Comparison of ENCODE assay signal across 16 cellular contexts in genomic region chr10:65123120-65123519, GRCh38.
A peak's percentile ranks its signal among the peaks of the same experiment; 100 is the strongest.
DNase-seq lines count a peak whose midpoint lies in the region; ATAC-seq and TF ChIP-seq lines count a peak whose summit lies in the region.
"Had no signal": no experiment of that assay in that cellular context is flagged by ENCODE, and none has a peak within 500 bp of the region (broad histone marks: within the 10 kb centered on the region; RNA-seq: fewer than 3 reads in every experiment).

No MANE protein-coding gene starts in this region.

- peak; percentile 85 for DNase-seq in DMS53 treated with DMSO at 0.1 percent for 48 hours (lab: John Stamatoyannopoulos, UW; ENCODE audit: unreplicated experiment)
- DNase-seq in HT-29 (ENCODE audit: low spot score), result peak; percentile 76
- peak in 1 of 2 experiments; percentile 71 for DNase-seq in PC-9
- peak; percentile 35 for DNase-seq in renal cortical epithelial cell (ENCODE audit: low read depth)
- DNase-seq in heart left ventricle, result no peak
- no peak for DNase-seq in KG1 (lab: John Stamatoyannopoulos, UW)
- DNase-seq in activated naive CD4-positive, alpha-beta T cell treated with anti-CD3 and anti-CD28 coated beads for 36 hours, result no peak
- DNase-seq: ACHN; CD4-positive, CD25-positive, alpha-beta regulatory T cell; DMS79; GM23248; H9 had no signal

- H3K4me3 ChIP-seq in PC-9, result no peak overlapping the region
- H3K4me3 ChIP-seq in heart left ventricle, result no peak overlapping the region
- H3K4me3 ChIP-seq: BLaER1 treated with 17β-estradiol and CSF1 and Interleukin-3, amounts not matched to agents 10 nM and 100 nM; GM12878; GM23248 had no signal

- H3K4me2 ChIP-seq in PC-9, result peak overlapping the region; percentile 30
- H3K4me2 ChIP-seq: BLaER1 treated with 17β-estradiol and CSF1 and Interleukin-3, amounts not matched to agents 10 nM and 100 nM had no signal

- no peak for TF ChIP-seq POLR2A in heart left ventricle (IDR thresholded peaks at IDR 0.05)

- H3K36me3 ChIP-seq in PC-9 (ENCODE audit: low read depth) (no peaks in the 10 kb centered on the region), heart left ventricle (no peaks in the 10 kb centered on the region)
- H3K36me3 ChIP-seq: BLaER1 treated with 17β-estradiol and CSF1 and Interleukin-3, amounts not matched to agents 10 nM and 100 nM had no signal

- H3F3A ChIP-seq in PC-9 (ENCODE audit: insufficient read depth, low read depth), result peaks cover 11% of the 10 kb centered on the region; the same call in 1 of the 2 replicates

- no TSS peak for BruUV-seq in PC-9 (replicated peaks; lab: Mats Ljungman, UMichigan)

- no peaks in the 10 kb centered on the region for H3K36me3 Mint-ChIP-seq in activated naive CD4-positive, alpha-beta T cell treated with anti-CD3 and anti-CD28 coated beads for 36 hours (ENCODE audit: low read depth)
- H3K36me3 Mint-ChIP-seq: CD4-positive, CD25-positive, alpha-beta regulatory T cell had no signal

- peaks cover 5% of the 10 kb centered on the region for H3K9me3 Mint-ChIP-seq in activated naive CD4-positive, alpha-beta T cell treated with anti-CD3 and anti-CD28 coated beads for 36 hours
- H3K9me3 Mint-ChIP-seq: H9 had no signal

- H2AFZ ChIP-seq in PC-9, result no peak overlapping the region
- H2AFZ ChIP-seq: GM23248 had no signal

- TF ChIP-seq CTCF in PC-9 (conservative IDR thresholded peaks at IDR 0.05), result no peak
- no peak for TF ChIP-seq CTCF in heart left ventricle (IDR thresholded peaks at IDR 0.05)

- H3K27me3 ChIP-seq in PC-9 (ENCODE audit: insufficient read depth, low read depth) (no peaks in the 10 kb centered on the region), heart left ventricle (no peaks in the 10 kb centered on the region)
- H3K27me3 ChIP-seq: BLaER1 treated with 17β-estradiol and CSF1 and Interleukin-3, amounts not matched to agents 10 nM and 100 nM had no signal

- no peaks in the 10 kb centered on the region for H3K27me3 Mint-ChIP-seq in activated naive CD4-positive, alpha-beta T cell treated with anti-CD3 and anti-CD28 coated beads for 36 hours (ENCODE audit: low read depth)
- H3K27me3 Mint-ChIP-seq: CD4-positive, CD25-positive, alpha-beta regulatory T cell had no signal

- H3K27ac ChIP-seq in PC-9, result peak overlapping the region; percentile 27
- H3K27ac ChIP-seq in heart left ventricle, result no peak overlapping the region
- H3K27ac ChIP-seq: BLaER1 treated with 17β-estradiol and CSF1 and Interleukin-3, amounts not matched to agents 10 nM and 100 nM; GM23248 had no signal

- POLR2A ChIA-PET in PC-9 (lab: Charles Lee; ENCODE audit: unreplicated experiment), result no interaction called here

- no peaks in the 10 kb centered on the region for H3K79me2 ChIP-seq in PC-9 (ENCODE audit: low read depth)

- H3K9me3 ChIP-seq in PC-9 (ENCODE audit: insufficient read depth, low read depth), result 0 out of 2 replicates have a peak, but pooled peaks cover 16% of the 10 kb centered on the region
- H3K9me3 ChIP-seq in heart left ventricle, result no peaks in the 10 kb centered on the region
- H3K9me3 ChIP-seq: BLaER1 treated with 17β-estradiol and CSF1 and Interleukin-3, amounts not matched to agents 10 nM and 100 nM had no signal

- no peaks in the 10 kb centered on the region for H3K9me2 ChIP-seq in PC-9 (ENCODE audit: insufficient read depth)

- no peak overlapping the region for H3K4me3 Mint-ChIP-seq in activated naive CD4-positive, alpha-beta T cell treated with anti-CD3 and anti-CD28 coated beads for 36 hours
- H3K4me3 Mint-ChIP-seq: CD4-positive, CD25-positive, alpha-beta regulatory T cell; H9 had no signal

- ATAC-seq in heart left ventricle (no peak), HG02840 (IDR thresholded peaks at IDR 0.05; ENCODE audit: low FRiP score, unreplicated experiment) (no peak)
- ATAC-seq: GM12878, HepG2 had no signal

- H4K20me1 ChIP-seq in PC-9 (ENCODE audit: insufficient read depth), result no peaks in the 10 kb centered on the region
- H4K20me1 ChIP-seq: BLaER1 treated with 17β-estradiol and CSF1 and Interleukin-3, amounts not matched to agents 10 nM and 100 nM had no signal

- H3K27ac Mint-ChIP-seq in activated naive CD4-positive, alpha-beta T cell treated with anti-CD3 and anti-CD28 coated beads for 36 hours, result no peak overlapping the region
- H3K27ac Mint-ChIP-seq: CD4-positive, CD25-positive, alpha-beta regulatory T cell; H9 had no signal

- no peaks in the 10 kb centered on the region for H3K4me1 Mint-ChIP-seq in activated naive CD4-positive, alpha-beta T cell treated with anti-CD3 and anti-CD28 coated beads for 36 hours (ENCODE audit: low read depth)
- H3K4me1 Mint-ChIP-seq: CD4-positive, CD25-positive, alpha-beta regulatory T cell; H9 had no signal

- intact Hi-C loops in PC-9 (cut with micrococcal nuclease; ENCODE audit: unreplicated experiment), result loop anchor here (1.0 kb wide), 1 partner anchor 19 kb away; no protein-coding TSS in a partner anchor
- intact Hi-C loops in heart left ventricle (cut with DNase I), result no loop called here
- intact Hi-C loops in activated naive CD4-positive, alpha-beta T cell treated with anti-CD3 and anti-CD28 coated beads for 36 hours (cut with micrococcal nuclease), result no loop called here

- H3K4me1 ChIP-seq in PC-9 (replicated peaks; ENCODE audit: insufficient read depth) (peaks cover 22% of the 10 kb centered on the region), heart left ventricle (no peaks in the 10 kb centered on the region)
- H3K4me1 ChIP-seq: BLaER1 treated with 17β-estradiol and CSF1 and Interleukin-3, amounts not matched to agents 10 nM and 100 nM had no signal

- 56 to 76% (median 69%) methylated on average over 1 of the region's 1 CpG for WGBS in heart left ventricle, 4 donors

- CTCF ChIA-PET in PC-9 (lab: Charles Lee), result interaction anchor here (0.6 kb wide), 1 partner anchor 144 kb away, joined by 3 read pairs; no protein-coding TSS in a partner anchor
- CTCF ChIA-PET in activated naive CD4-positive, alpha-beta T cell treated with anti-CD3 and anti-CD28 coated beads for 36 hours (lab: Charles Lee), result no interaction called here

Comparison
In these comparisons a context has a peak if more than half of its experiments do, and no peak if none do; other contexts are left out.
1. DNase-seq: peak in DMS53 treated with DMSO at 0.1 percent for 48 hours (single experiment), HT-29 (single experiment) and renal cortical epithelial cell (single experiment); none in heart left ventricle (0 of 5), KG1 (single experiment) and activated naive CD4-positive, alpha-beta T cell treated with anti-CD3 and anti-CD28 coated beads for 36 hours (single experiment).